In the genomic region with DNA sequence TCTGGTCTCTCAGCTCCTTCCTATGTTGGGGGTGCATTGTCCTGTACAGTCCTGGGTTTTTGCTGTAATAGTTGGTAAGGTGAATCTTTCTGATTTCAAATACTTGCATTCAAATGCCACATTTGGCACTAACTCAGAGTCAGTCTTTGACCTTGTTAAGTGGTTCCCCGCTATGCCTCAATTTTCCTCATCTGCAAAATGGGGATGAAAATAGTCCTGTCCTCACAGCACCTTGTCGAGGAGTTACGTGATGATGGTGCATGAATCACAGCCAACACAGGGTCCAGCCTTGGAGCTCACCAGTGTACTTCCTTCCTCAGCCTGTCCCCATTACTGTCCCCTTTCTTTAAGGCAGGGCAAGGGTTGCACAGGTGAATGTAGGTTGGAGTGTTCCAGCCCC, we compare ENCODE assay signal across 33 cellular contexts. TPM values are rescaled to one million over a fixed set of nuclear protein-coding genes. Genes with fewer than 3 reads are reported as not detected.
"Had no signal": no experiment of that assay in that cellular context is flagged by ENCODE, and none has a peak within 500 bp of the region (broad histone marks: within the 10 kb centered on the region; RNA-seq: fewer than 3 reads in every experiment).

No MANE protein-coding gene starts in this region.

- H3K4me1 Mint-ChIP-seq: immature natural killer cell, nephron, neural crest cell had no signal

- H3K9me3 Mint-ChIP-seq: memory B cell; naive thymus-derived CD4-positive, alpha-beta T cell; nephron; neural crest cell; stimulated activated naive B cell treated with anti-CD40 and anti-IgM and Interleukin-4, amounts not matched to agents 10 μg/mL and 1 μg/mL and 100 μg/mL, for 72 hours had no signal

- H3K4me3 Mint-ChIP-seq: immature natural killer cell; memory B cell; naive thymus-derived CD4-positive, alpha-beta T cell; nephron; neural crest cell; stimulated activated naive B cell treated with anti-CD40 and anti-IgM and Interleukin-4, amounts not matched to agents 10 μg/mL and 1 μg/mL and 100 μg/mL, for 72 hours had no signal

- H3K27ac Mint-ChIP-seq: immature natural killer cell; memory B cell; naive thymus-derived CD4-positive, alpha-beta T cell; nephron; stimulated activated naive B cell treated with anti-CD40 and anti-IgM and Interleukin-4, amounts not matched to agents 10 μg/mL and 1 μg/mL and 100 μg/mL, for 72 hours had no signal

- H3K36me3 Mint-ChIP-seq: immature natural killer cell; memory B cell; naive thymus-derived CD4-positive, alpha-beta T cell; stimulated activated naive B cell treated with anti-CD40 and anti-IgM and Interleukin-4, amounts not matched to agents 10 μg/mL and 1 μg/mL and 100 μg/mL, for 72 hours had no signal

- ATAC-seq: mucosa of descending colon; naive thymus-derived CD4-positive, alpha-beta T cell; pancreas; right cardiac atrium; stimulated activated naive B cell treated with anti-CD40 and anti-IgM and Interleukin-4, amounts not matched to agents 10 μg/mL and 1 μg/mL and 100 μg/mL, for 72 hours; stimulated activated naive CD8-positive, alpha-beta T cell treated with anti-CD3 and anti-CD28 coated beads, Interleukin-15, Interleukin-2, amounts not matched to agents 100 U/mL and 50 U/mL, for 24 hours; upper lobe of right lung had no signal

- DNase-seq: hypothalamus; immature natural killer cell; left ventricle myocardium inferior; midbrain; mucosa of descending colon; naive thymus-derived CD4-positive, alpha-beta T cell; nucleus accumbens; pancreas; posterior cingulate gyrus; retina; right cardiac atrium; sigmoid colon; stimulated activated CD4-positive, alpha-beta T cell treated with anti-CD3 and anti-CD28 coated beads, Interleukin-1b, Interleukin-23, amount 100 ng/mL, for 48 hours; stimulated activated CD4-positive, alpha-beta T cell treated with anti-CD3 and anti-CD28 coated beads, Interleukin-2, amount 100 ng/mL, for 48 hours; stimulated activated CD4-positive, alpha-beta T cell treated with anti-CD3 and anti-CD28 coated beads, Interleukin-4, amount 100 ng/mL, for 4 hours; stimulated activated CD8-positive, alpha-beta memory T cell treated with anti-CD3 and anti-CD28 coated beads, Interleukin-4, amount 100 ng/mL, for 48 hours; stimulated activated naive B cell treated with anti-CD40 and anti-IgM and Interleukin-4, amounts not matched to agents 10 μg/mL and 1 μg/mL and 100 μg/mL, for 72 hours; stimulated activated naive CD8-positive, alpha-beta T cell treated with anti-CD3 and anti-CD28 coated beads, Interleukin-15, Interleukin-2, amounts not matched to agents 100 U/mL and 50 U/mL, for 24 hours; stomach; tibial artery; trophoblast cell; upper lobe of right lung had no signal

RNA-seq across cellular contexts. Expression of gene WFDC5, which starts 1.1 kb away (rescaled TPM):
- total RNA-seq: left ventricle myocardium inferior; lung microvascular endothelial cell; mesenteric fat pad; mucosa of descending colon; myocyte; naive thymus-derived CD4-positive, alpha-beta T cell; neural crest cell; osteoblast; pancreas; right cardiac atrium; sigmoid colon; smooth muscle cell; stomach; thoracic aorta had no signal

RNA-seq across cellular contexts. Expression of gene WFDC12, which starts 10.4 kb away (rescaled TPM):
- total RNA-seq: kidney epithelial cell; left ventricle myocardium inferior; lung microvascular endothelial cell; mesenteric fat pad; mucosa of descending colon; myocyte; naive thymus-derived CD4-positive, alpha-beta T cell; neural crest cell; osteoblast; pancreas; prostate gland; right cardiac atrium; sigmoid colon; smooth muscle cell; stomach; thoracic aorta had no signal

RNA-seq across cellular contexts. Expression of gene KCNS1, which starts 12.9 kb away (rescaled TPM):
- total RNA-seq: mesenteric fat pad, myocyte, neural crest cell, stomach, thoracic aorta had no signal
